16 cellular contexts compared by ENCODE assay signal in genomic region chr6:122788208-122788607, GRCh38. TPM values are rescaled to one million over a fixed set of nuclear protein-coding genes. Genes with fewer than 3 reads are reported as not detected.
DNase-seq lines count a peak whose midpoint lies in the region; ATAC-seq and TF ChIP-seq lines count a peak whose summit lies in the region.
"Had no signal": no experiment of that assay in that cellular context is flagged by ENCODE, and none has a peak within 500 bp of the region (broad histone marks: within the 10 kb centered on the region; RNA-seq: fewer than 3 reads in every experiment).

No MANE protein-coding gene starts in this region.

- no peak overlapping the region for H3K27ac Mint-ChIP-seq in osteocyte (ENCODE audit: unreplicated experiment)
- H3K27ac Mint-ChIP-seq: naive thymus-derived CD8-positive, alpha-beta T cell; stimulated activated naive CD8-positive, alpha-beta T cell treated with anti-CD3 and anti-CD28 coated beads, Interleukin-15, amount 100 ng/mL, for 72 hours had no signal

- H3K4me1 Mint-ChIP-seq in osteocyte (ENCODE audit: unreplicated experiment): peaks cover 27% of the 10 kb centered on the region

- H3K27me3 Mint-ChIP-seq in osteocyte (ENCODE audit: unreplicated experiment): peaks cover 29% of the 10 kb centered on the region

- no peaks in the 10 kb centered on the region for H3K9me3 Mint-ChIP-seq in osteocyte (ENCODE audit: unreplicated experiment)
- H3K9me3 Mint-ChIP-seq: naive thymus-derived CD8-positive, alpha-beta T cell; stimulated activated naive CD8-positive, alpha-beta T cell treated with anti-CD3 and anti-CD28 coated beads, Interleukin-15, amount 100 ng/mL, for 72 hours had no signal

- peak; percentile 67 for DNase-seq in NCI-H69 (lab: John Stamatoyannopoulos, UW)
- DNase-seq in fibroblast of villous mesenchyme (ENCODE audit: low read depth): no peak
- no peak for DNase-seq in osteocyte (ENCODE audit: extremely low spot score, unreplicated experiment)
- DNase-seq in HuH-7 (ENCODE audit: low spot score): no peak
- DNase-seq: AML-193; naive thymus-derived CD8-positive, alpha-beta T cell; stimulated activated CD4-positive, alpha-beta T cell treated with anti-CD3 and anti-CD28 coated beads, Interleukin-2, amount 100 ng/mL, for 48 hours; stimulated activated naive CD8-positive, alpha-beta T cell treated with anti-CD3 and anti-CD28 coated beads, Interleukin-15, amount 100 ng/mL, for 72 hours; T-helper 9 cell had no signal

- H3K4me3 Mint-ChIP-seq in osteocyte (ENCODE audit: unreplicated experiment): peak overlapping the region; percentile 14

- TF ChIP-seq CTCF in 22Rv1 (IDR thresholded peaks at IDR 0.05): no peak
- no peak for TF ChIP-seq CTCF in fibroblast of villous mesenchyme (IDR thresholded peaks at IDR 0.05; ENCODE audit: insufficient read depth, low read depth, low read length)
- TF ChIP-seq CTCF in osteocyte (IDR thresholded peaks at IDR 0.05): no peak

- H3K27ac ChIP-seq in 22Rv1: peak overlapping the region; percentile 97

- ATAC-seq in HG03469 (IDR thresholded peaks at IDR 0.05; ENCODE audit: unreplicated experiment) (no peak), GM21390 (IDR thresholded peaks at IDR 0.05; ENCODE audit: unreplicated experiment) (no peak), HG03045 (IDR thresholded peaks at IDR 0.05; ENCODE audit: unreplicated experiment) (no peak)

- peak overlapping the region; percentile 82 for H3K4me3 ChIP-seq in fibroblast of villous mesenchyme (ENCODE audit: low read depth, low read length)

- H3K36me3 Mint-ChIP-seq in osteocyte (ENCODE audit: unreplicated experiment): no peaks in the 10 kb centered on the region

RNA-seq across cellular contexts. Expression of gene SMPDL3A, which starts 0.8 kb away (rescaled TPM):
- 13.4 and 21.3 TPM in 2 replicates for total RNA-seq in fibroblast of villous mesenchyme
- 12.8 and 14.6 TPM in 2 replicates for total RNA-seq in osteocyte

RNA-seq across cellular contexts. Expression of gene FABP7, which starts 8.7 kb away (rescaled TPM):
- total RNA-seq in fibroblast of villous mesenchyme (not detected in 2 replicates), osteocyte (not detected in 2 replicates)
- total RNA-seq: ascending aorta; endothelial cell of umbilical vein; K562; naive thymus-derived CD8-positive, alpha-beta T cell had no signal
